6 cellular contexts compared by ENCODE assay signal in the genomic region with DNA sequence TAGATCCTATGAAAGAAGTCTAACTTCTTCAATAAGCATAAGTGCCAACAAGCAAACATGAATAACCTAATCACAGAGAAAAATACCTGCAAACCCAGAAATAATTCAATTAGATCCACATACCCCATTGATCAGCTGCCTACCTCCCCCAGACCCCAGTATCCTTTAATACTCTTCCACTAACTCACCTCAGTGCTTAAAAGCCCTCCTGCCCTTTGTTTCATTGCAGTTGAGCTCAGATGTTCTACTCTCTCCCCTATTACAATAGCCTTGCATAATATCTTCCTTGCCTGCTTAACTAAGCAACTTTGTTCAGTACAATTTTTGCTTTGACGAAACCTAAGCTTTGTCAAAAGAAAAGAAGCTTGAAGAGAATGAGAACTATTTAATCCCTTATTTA.
"Had no signal": no experiment of that assay in that cellular context is flagged by ENCODE, and none has a peak within 500 bp of the region (broad histone marks: within the 10 kb centered on the region; RNA-seq: fewer than 3 reads in every experiment).

No MANE protein-coding gene starts in this region.

- FAIRE-seq: GM12878, GM12892, GM18507, GM19239 had no signal

- DNase-seq: GDM1, GF-D8 had no signal

- ATAC-seq: GM12878 had no signal

- H3K4me3 ChIP-seq: GM12878 had no signal
